Comparison of ENCODE assay signal across 24 cellular contexts in genomic region chrX:94329182-94329581, GRCh38.
"Had no signal": no experiment of that assay in that cellular context is flagged by ENCODE, and none has a peak within 500 bp of the region (broad histone marks: within the 10 kb centered on the region; RNA-seq: fewer than 3 reads in every experiment).

No MANE protein-coding gene starts in this region.

- H3K27ac ChIP-seq: neutrophil, pancreas, psoas muscle, right lobe of liver, sigmoid colon, stomach, thoracic aorta, thyroid gland, tibial nerve, upper lobe of left lung, vagina had no signal

- ATAC-seq: natural killer cell treated with Interleukin-12 subunit alpha and Interleukin-12 subunit beta and Interleukin-15 and Interleukin-18, amount 100 ng/mL, for 72 hours; pancreas; psoas muscle; right cardiac atrium; right lobe of liver; stimulated activated effector memory CD8-positive, alpha-beta T cell treated with anti-CD3 and anti-CD28 coated beads, Interleukin-12 subunit alpha, Interleukin-12 subunit beta, amount 100 ng/mL, for 72 hours; stimulated activated naive B cell treated with anti-CD40 and anti-IgM and Interleukin-4, amounts not matched to agents 10 μg/mL and 1 μg/mL and 100 μg/mL, for 72 hours had no signal

- H3K36me3 ChIP-seq: neutrophil, pancreas, right lobe of liver, sigmoid colon, stomach, thoracic aorta, thyroid gland, tibial nerve, upper lobe of left lung, vagina had no signal

- FAIRE-seq: urothelium cell line had no signal

- H3K4me1 ChIP-seq: pancreas, psoas muscle, right lobe of liver, sigmoid colon, stomach, thyroid gland, tibial nerve, upper lobe of left lung, vagina had no signal

- H3K9me3 ChIP-seq: neutrophil, pancreas, psoas muscle, right lobe of liver, sigmoid colon, stomach, thoracic aorta, thyroid gland, tibial nerve, upper lobe of left lung, vagina had no signal

- H3K27me3 ChIP-seq: neutrophil, pancreas, right lobe of liver, sigmoid colon, stomach, thyroid gland, tibial nerve, upper lobe of left lung, vagina had no signal

- DNase-seq: nephron progenitor cell; nucleus accumbens; pancreas; psoas muscle; right cardiac atrium; right lobe of liver; sigmoid colon; small intestine; stimulated activated CD4-positive, alpha-beta T cell treated with anti-CD3 and anti-CD28 coated beads, Interleukin-15, amount 100 ng/mL, for 24 hours; stimulated activated CD4-positive, alpha-beta T cell treated with anti-CD3 and anti-CD28 coated beads, Interleukin-2, amount 100 ng/mL, for 24 hours; stimulated activated CD4-positive, alpha-beta T cell treated with anti-CD3 and anti-CD28 coated beads, Interleukin-2, amount 100 ng/mL, for 48 hours; stimulated activated CD4-positive, alpha-beta T cell treated with anti-CD3 and anti-CD28 coated beads, Interleukin-4, amount 100 ng/mL, for 24 hours; stimulated activated naive B cell treated with anti-CD40 and anti-IgM and Interleukin-4, amounts not matched to agents 10 μg/mL and 1 μg/mL and 100 μg/mL, for 72 hours; stimulated activated naive CD4-positive, alpha-beta T cell treated with Interleukin-2 at 50 U/mL for 16 hours; stomach; thyroid gland; upper lobe of left lung had no signal

- H3K4me3 ChIP-seq: pancreas, psoas muscle, right lobe of liver, sigmoid colon, stomach, thoracic aorta, thyroid gland, tibial nerve, upper lobe of left lung, vagina had no signal
